ENCODE assay signal across 8 cellular contexts in genomic region chr2:235270951-235271350, GRCh38.
A peak's percentile ranks its signal among the peaks of the same experiment; 100 is the strongest.
DNase-seq lines count a peak whose midpoint lies in the region; ATAC-seq and TF ChIP-seq lines count a peak whose summit lies in the region.

No MANE protein-coding gene starts in this region.

- peaks cover 60% of the 10 kb centered on the region for H3K27me3 Mint-ChIP-seq in activated T-helper 2 cell treated with anti-CD3 and anti-CD28 coated beads, Interferon-gamma antibody, Interleukin-2, Interleukin-4, amounts not matched to agents 10 μg/mL and 5 μg/mL and 100 μg/mL, durations not matched to agents 14 hours and 24 hours and 36 hours (ENCODE audit: low read depth)

- H3K36me3 Mint-ChIP-seq in activated T-helper 2 cell treated with anti-CD3 and anti-CD28 coated beads, Interferon-gamma antibody, Interleukin-2, Interleukin-4, amounts not matched to agents 10 μg/mL and 5 μg/mL and 100 μg/mL, durations not matched to agents 14 hours and 24 hours and 36 hours (ENCODE audit: low read depth) = no peaks in the 10 kb centered on the region

- TF ChIP-seq CTCF in AG10803 (conservative IDR thresholded peaks at IDR 0.05; ENCODE audit: low read length) = no peak
- TF ChIP-seq CTCF in RWPE1 (conservative IDR thresholded peaks at IDR 0.05; ENCODE audit: low read depth) = no peak

- ATAC-seq in GM19397 (IDR thresholded peaks at IDR 0.05; ENCODE audit: unreplicated experiment) = peak; percentile 82
- ATAC-seq in HG03521 (IDR thresholded peaks at IDR 0.05; ENCODE audit: unreplicated experiment) = peak; percentile 88

- H3K4me3 Mint-ChIP-seq in activated T-helper 2 cell treated with anti-CD3 and anti-CD28 coated beads, Interferon-gamma antibody, Interleukin-2, Interleukin-4, amounts not matched to agents 10 μg/mL and 5 μg/mL and 100 μg/mL, durations not matched to agents 14 hours and 24 hours and 36 hours (ENCODE audit: low read depth) = no peak overlapping the region

- CTCF ChIA-PET in RWPE1 (lab: Yijun Ruan, JAX) = no interaction called here

- peaks cover 7% of the 10 kb centered on the region for H3K4me1 Mint-ChIP-seq in activated T-helper 2 cell treated with anti-CD3 and anti-CD28 coated beads, Interferon-gamma antibody, Interleukin-2, Interleukin-4, amounts not matched to agents 10 μg/mL and 5 μg/mL and 100 μg/mL, durations not matched to agents 14 hours and 24 hours and 36 hours (ENCODE audit: low read depth)

- H3K9me3 Mint-ChIP-seq in activated T-helper 2 cell treated with anti-CD3 and anti-CD28 coated beads, Interferon-gamma antibody, Interleukin-2, Interleukin-4, amounts not matched to agents 10 μg/mL and 5 μg/mL and 100 μg/mL, durations not matched to agents 14 hours and 24 hours and 36 hours = peaks cover 9% of the 10 kb centered on the region

- DNase-seq in AG10803 (ENCODE audit: low read depth) = peak; percentile 87
- peak; percentile 46 for DNase-seq in activated T-helper 2 cell treated with anti-CD3 and anti-CD28 coated beads, Interferon-gamma antibody, Interleukin-2, Interleukin-4, amounts not matched to agents 10 μg/mL and 5 μg/mL and 100 μg/mL, durations not matched to agents 14 hours and 24 hours and 36 hours (ENCODE audit: low spot score)
- DNase-seq in stimulated activated CD8-positive, alpha-beta memory T cell treated with anti-CD3 and anti-CD28 coated beads, Interleukin-4, amount 100 ng/mL, for 48 hours = peak; percentile 75
- DNase-seq in RWPE1 (ENCODE audit: low spot score) = no peak
- DNase-seq in effector CD8-positive, alpha-beta T cell (lab: John Stamatoyannopoulos, UW) = no peak
- DNase-seq in islet precursor cell = no peak

- POLR2A ChIA-PET in RWPE1 (lab: Yijun Ruan, JAX; ENCODE audit: low non-redundant PET) = no interaction called here

- H3K4me3 ChIP-seq in AG10803 (ENCODE audit: low read length) = no peak overlapping the region

- H3K27ac Mint-ChIP-seq in activated T-helper 2 cell treated with anti-CD3 and anti-CD28 coated beads, Interferon-gamma antibody, Interleukin-2, Interleukin-4, amounts not matched to agents 10 μg/mL and 5 μg/mL and 100 μg/mL, durations not matched to agents 14 hours and 24 hours and 36 hours = no peak overlapping the region

- H3K27ac ChIP-seq in RWPE1 = no peak overlapping the region

- intact Hi-C loops in activated T-helper 2 cell treated with anti-CD3 and anti-CD28 coated beads, Interferon-gamma antibody, Interleukin-2, Interleukin-4, amounts not matched to agents 10 μg/mL and 5 μg/mL and 100 μg/mL, durations not matched to agents 14 hours and 24 hours and 36 hours (cut with micrococcal nuclease) = loop anchor here (10.0 kb wide), 1 partner anchor 996 kb away; no protein-coding TSS in a partner anchor

Comparison
In these comparisons a context has a peak if more than half of its experiments do, and no peak if none do; other contexts are left out.
1. DNase-seq: peak in AG10803 (single experiment), activated T-helper 2 cell treated with anti-CD3 and anti-CD28 coated beads, Interferon-gamma antibody, Interleukin-2, Interleukin-4, amounts not matched to agents 10 μg/mL and 5 μg/mL and 100 μg/mL, durations not matched to agents 14 hours and 24 hours and 36 hours (single experiment) and stimulated activated CD8-positive, alpha-beta memory T cell treated with anti-CD3 and anti-CD28 coated beads, Interleukin-4, amount 100 ng/mL, for 48 hours (single experiment); none in RWPE1 (single experiment), effector CD8-positive, alpha-beta T cell (single experiment) and islet precursor cell (single experiment).